30 cellular contexts compared by ENCODE assay signal in the genomic region with DNA sequence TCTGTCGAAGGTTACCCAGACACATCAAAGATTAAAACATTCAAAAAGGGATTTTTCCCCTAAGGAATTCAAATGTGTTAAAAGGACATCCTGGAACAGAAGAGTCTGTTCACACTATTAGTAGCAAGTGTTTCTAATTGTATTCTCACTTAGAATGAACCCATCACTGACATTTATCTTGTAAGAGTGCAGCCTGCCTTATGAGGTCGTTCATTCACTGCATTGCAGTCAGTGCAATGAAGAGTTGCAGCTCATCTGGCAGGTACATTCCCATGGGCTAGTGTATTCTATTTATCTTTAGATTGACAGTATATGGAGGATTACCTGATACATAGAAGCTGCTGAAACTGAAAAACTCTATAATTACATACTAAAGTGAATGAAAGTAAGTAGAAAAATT. TPM values are rescaled to one million over a fixed set of nuclear protein-coding genes. Genes with fewer than 3 reads are reported as not detected.
DNase-seq lines count a peak whose midpoint lies in the region; ATAC-seq and TF ChIP-seq lines count a peak whose summit lies in the region.
"Had no signal": no experiment of that assay in that cellular context is flagged by ENCODE, and none has a peak within 500 bp of the region (broad histone marks: within the 10 kb centered on the region; RNA-seq: fewer than 3 reads in every experiment).

No MANE protein-coding gene starts in this region.

- peak; percentile 80 for TF ChIP-seq EP300 in neural cell (conservative IDR thresholded peaks at IDR 0.05; ENCODE audit: poor library complexity, severe bottlenecking)

- peak overlapping the region; percentile 6 for H3K4me3 ChIP-seq in neural cell (ENCODE audit: low read length)
- H3K4me3 ChIP-seq in osteoblast (ENCODE audit: insufficient read depth, low read length): no peak overlapping the region
- H3K4me3 ChIP-seq: A549; BLaER1; BLaER1 treated with 17β-estradiol and CSF1 and Interleukin-3, amounts not matched to agents 10 nM and 100 nM had no signal

- ATAC-seq in HG02610 (IDR thresholded peaks at IDR 0.05; ENCODE audit: unreplicated experiment): no peak
- ATAC-seq: A549; CD8-positive, alpha-beta T cell had no signal

- no peak overlapping the region for H3K9ac ChIP-seq in neural cell (ENCODE audit: low read length)
- H3K9ac ChIP-seq: BLaER1; BLaER1 treated with 17β-estradiol and CSF1 and Interleukin-3, amounts not matched to agents 10 nM and 100 nM had no signal

- H4K20me1 ChIP-seq in neural cell (ENCODE audit: insufficient read depth): no peaks in the 10 kb centered on the region
- no peaks in the 10 kb centered on the region for H4K20me1 ChIP-seq in osteoblast (ENCODE audit: insufficient read depth, low read length)
- H4K20me1 ChIP-seq: BLaER1; BLaER1 treated with 17β-estradiol and CSF1 and Interleukin-3, amounts not matched to agents 10 nM and 100 nM had no signal

- H3K27ac ChIP-seq in neural cell (ENCODE audit: low read length) (peak overlapping the region; percentile 4), osteoblast (ENCODE audit: low read depth, low read length) (no peak overlapping the region)
- H3K27ac ChIP-seq: 22Rv1; A549; BLaER1; BLaER1 treated with 17β-estradiol and CSF1 and Interleukin-3, amounts not matched to agents 10 nM and 100 nM; C4-2B had no signal

- no peaks in the 10 kb centered on the region for H3K36me3 ChIP-seq in neural cell (ENCODE audit: insufficient read depth, low read length)
- H3K36me3 ChIP-seq in osteoblast (ENCODE audit: insufficient read depth, low read length): no peaks in the 10 kb centered on the region
- H3K36me3 ChIP-seq: BE2C; BLaER1; BLaER1 treated with 17β-estradiol and CSF1 and Interleukin-3, amounts not matched to agents 10 nM and 100 nM had no signal

- H3K4me2 ChIP-seq in neural cell (ENCODE audit: low read length) (no peak overlapping the region), osteoblast (ENCODE audit: insufficient read depth, low read length) (no peak overlapping the region)
- H3K4me2 ChIP-seq: A549; BLaER1; BLaER1 treated with 17β-estradiol and CSF1 and Interleukin-3, amounts not matched to agents 10 nM and 100 nM had no signal

- H3K79me2 ChIP-seq in neural cell (replicated peaks; ENCODE audit: insufficient read depth, low read length) (peaks cover 13% of the 10 kb centered on the region), osteoblast (ENCODE audit: insufficient read depth, low read length) (no peaks in the 10 kb centered on the region)

- no peaks in the 10 kb centered on the region for H3K9me2 ChIP-seq in neural cell (ENCODE audit: insufficient read depth, low read length)

- TF ChIP-seq CTCF in neural cell (IDR thresholded peaks at IDR 0.05; ENCODE audit: poor library complexity, severe bottlenecking): no peak
- no peak for TF ChIP-seq CTCF in osteoblast (IDR thresholded peaks at IDR 0.05; ENCODE audit: extremely low read depth, low read depth, low read length)

- TF ChIP-seq RAD21 in neural cell (conservative IDR thresholded peaks at IDR 0.05): no peak

- DNase-seq in osteoblast (ENCODE audit: insufficient read length, low spot score, missing footprints) (peak; percentile 51), epidermal melanocyte (ENCODE audit: insufficient read length, low spot score) (no peak)
- DNase-seq: 8988T; ACHN; AML-193; BE2C; C1 segment of cervical spinal cord; Caco-2; Calu3; CD4-positive, alpha-beta memory T cell; CD4-positive, alpha-beta T cell; CD4-positive, CD25-positive, alpha-beta regulatory T cell; CD8-positive, alpha-beta memory T cell; CD8-positive, alpha-beta T cell; COR-L47; DMS 273 treated with DMSO at 0.1 percent for 48 hours; DMS153; DMS53; DMS79; DMS79 treated with DMSO at 0.1 percent for 48 hours; DND-41; EL had no signal

- no peak overlapping the region for H2AFZ ChIP-seq in neural cell (ENCODE audit: low read depth, low read length)
- H2AFZ ChIP-seq in osteoblast (ENCODE audit: low read length): no peak overlapping the region

- H3K4me1 ChIP-seq in osteoblast (ENCODE audit: insufficient read depth, low read length): no peaks in the 10 kb centered on the region
- H3K4me1 ChIP-seq: A549; BE2C; BLaER1; BLaER1 treated with 17β-estradiol and CSF1 and Interleukin-3, amounts not matched to agents 10 nM and 100 nM; Caco-2 had no signal

- no peaks in the 10 kb centered on the region for H3F3A ChIP-seq in neural cell (ENCODE audit: insufficient read depth, low read length, poor library complexity, severe bottlenecking)

- H3K27me3 ChIP-seq in neural cell (ENCODE audit: insufficient read depth, low read depth, low read length): peaks cover 8% of the 10 kb centered on the region
- no peaks in the 10 kb centered on the region for H3K27me3 ChIP-seq in osteoblast (ENCODE audit: insufficient read depth, low read length)
- H3K27me3 ChIP-seq: BLaER1; BLaER1 treated with 17β-estradiol and CSF1 and Interleukin-3, amounts not matched to agents 10 nM and 100 nM had no signal

- no peaks in the 10 kb centered on the region for H3K9me3 ChIP-seq in neural cell (ENCODE audit: low read length)
- H3K9me3 ChIP-seq in osteoblast (ENCODE audit: low read depth, low read length): no peaks in the 10 kb centered on the region
- H3K9me3 ChIP-seq: A549; BE2C; BLaER1; BLaER1 treated with 17β-estradiol and CSF1 and Interleukin-3, amounts not matched to agents 10 nM and 100 nM; Caco-2 had no signal

TF ChIP-seq in neural cell, 6 proteins besides CTCF, POLR2A, EP300 and RAD21:
- TF ChIP-seq, protein P1, sequence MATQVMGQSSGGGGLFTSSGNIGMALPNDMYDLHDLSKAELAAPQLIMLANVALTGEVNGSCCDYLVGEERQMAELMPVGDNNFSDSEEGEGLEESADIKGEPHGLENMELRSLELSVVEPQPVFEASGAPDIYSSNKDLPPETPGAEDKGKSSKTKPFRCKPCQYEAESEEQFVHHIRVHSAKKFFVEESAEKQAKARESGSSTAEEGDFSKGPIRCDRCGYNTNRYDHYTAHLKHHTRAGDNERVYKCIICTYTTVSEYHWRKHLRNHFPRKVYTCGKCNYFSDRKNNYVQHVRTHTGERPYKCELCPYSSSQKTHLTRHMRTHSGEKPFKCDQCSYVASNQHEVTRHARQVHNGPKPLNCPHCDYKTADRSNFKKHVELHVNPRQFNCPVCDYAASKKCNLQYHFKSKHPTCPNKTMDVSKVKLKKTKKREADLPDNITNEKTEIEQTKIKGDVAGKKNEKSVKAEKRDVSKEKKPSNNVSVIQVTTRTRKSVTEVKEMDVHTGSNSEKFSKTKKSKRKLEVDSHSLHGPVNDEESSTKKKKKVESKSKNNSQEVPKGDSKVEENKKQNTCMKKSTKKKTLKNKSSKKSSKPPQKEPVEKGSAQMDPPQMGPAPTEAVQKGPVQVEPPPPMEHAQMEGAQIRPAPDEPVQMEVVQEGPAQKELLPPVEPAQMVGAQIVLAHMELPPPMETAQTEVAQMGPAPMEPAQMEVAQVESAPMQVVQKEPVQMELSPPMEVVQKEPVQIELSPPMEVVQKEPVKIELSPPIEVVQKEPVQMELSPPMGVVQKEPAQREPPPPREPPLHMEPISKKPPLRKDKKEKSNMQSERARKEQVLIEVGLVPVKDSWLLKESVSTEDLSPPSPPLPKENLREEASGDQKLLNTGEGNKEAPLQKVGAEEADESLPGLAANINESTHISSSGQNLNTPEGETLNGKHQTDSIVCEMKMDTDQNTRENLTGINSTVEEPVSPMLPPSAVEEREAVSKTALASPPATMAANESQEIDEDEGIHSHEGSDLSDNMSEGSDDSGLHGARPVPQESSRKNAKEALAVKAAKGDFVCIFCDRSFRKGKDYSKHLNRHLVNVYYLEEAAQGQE (IDR thresholded peaks at IDR 0.05; ENCODE audit: borderline replicate concordance): no peak
- TF ChIP-seq SMC3 (conservative IDR thresholded peaks at IDR 0.05; ENCODE audit: poor library complexity): peak; percentile 16
- TF ChIP-seq TAF1 (IDR thresholded peaks at IDR 0.05; ENCODE audit: low read depth): no peak
- no peak for TF ChIP-seq EZH2 (IDR thresholded peaks at IDR 0.05; ENCODE audit: borderline replicate concordance, insufficient read depth, low read length, poor library complexity, severe bottlenecking)
- TF ChIP-seq MXI1 (conservative IDR thresholded peaks at IDR 0.05; ENCODE audit: poor library complexity, severe bottlenecking): no peak
- peak; percentile 63 for TF ChIP-seq POLR2AphosphoS5 (IDR thresholded peaks at IDR 0.05)

RNA-seq across cellular contexts. Expression of a gene that starts 36.5 kb away (rescaled TPM):
- 4.8 and 7.8 TPM in 2 replicates for polyA plus RNA-seq in neural cell
- polyA minus RNA-seq in neural cell: 19.7 and 24.8 TPM in 2 replicates
- 0.36 and 1.2 TPM in 2 replicates for total RNA-seq in osteoblast
- polyA plus RNA-seq: A549, AG04450 had no signal
